30 cellular contexts compared by ENCODE assay signal in the genomic region with DNA sequence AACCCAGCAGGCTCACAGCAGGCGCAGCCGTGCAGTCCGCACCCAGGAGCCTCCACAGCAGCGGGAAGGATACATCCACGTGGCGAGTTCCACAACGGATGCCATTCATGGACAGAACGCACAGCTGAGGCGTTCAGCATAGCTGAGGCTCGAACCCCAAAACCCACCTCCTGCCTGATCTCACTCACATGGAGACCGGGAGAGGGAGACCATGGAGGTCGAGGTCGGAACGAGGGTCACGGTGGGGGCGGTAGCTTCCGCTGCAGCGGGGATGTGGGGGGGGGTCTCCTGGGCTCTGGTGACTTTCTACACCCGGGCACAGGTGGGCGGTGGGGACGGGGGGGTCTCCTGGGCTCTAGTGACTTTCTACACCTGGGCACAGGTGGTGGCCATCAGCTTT. TPM values are rescaled to one million over a fixed set of nuclear protein-coding genes. Genes with fewer than 3 reads are reported as not detected.
A peak's percentile ranks its signal among the peaks of the same experiment; 100 is the strongest.
DNase-seq lines count a peak whose midpoint lies in the region; ATAC-seq, FAIRE-seq and TF ChIP-seq lines count a peak whose summit lies in the region.
"Had no signal": no experiment of that assay in that cellular context is flagged by ENCODE, and none has a peak within 500 bp of the region (broad histone marks: within the 10 kb centered on the region; RNA-seq: fewer than 3 reads in every experiment).

No MANE protein-coding gene starts in this region.

- no peaks in the 10 kb centered on the region for H3K4me1 ChIP-seq in Panc1 (ENCODE audit: control insufficient read depth, insufficient read depth, low read length)
- no peaks in the 10 kb centered on the region for H3K4me1 ChIP-seq in H1 (replicated peaks in 1 of 4; ENCODE audit: control insufficient read depth in 3 of 4, insufficient read depth in 4 of 4, low read length in 3 of 4)
- H3K4me1 ChIP-seq in neuronal stem cell (ENCODE audit: control insufficient read depth in 2 of 2, insufficient read depth in 1 of 2, low read depth in 1 of 2, low read length in 2 of 2), result no peaks in the 10 kb centered on the region
- H3K4me1 ChIP-seq in CD8-positive, alpha-beta memory T cell (ENCODE audit: insufficient read depth, low read length), result no peaks in the 10 kb centered on the region
- H3K4me1 ChIP-seq: BE2C, BLaER1 had no signal

- H2BK120ac ChIP-seq in H1 (replicated peaks; ENCODE audit: low read depth, low read length) (no peak overlapping the region), neuronal stem cell (ENCODE audit: low read depth, low read length) (no peak overlapping the region)

- H2AFZ ChIP-seq in H1 (ENCODE audit: low read length) (no peak overlapping the region), neuronal stem cell (ENCODE audit: low read length) (no peak overlapping the region)

- H3K23ac ChIP-seq in H1 (ENCODE audit: insufficient read length), result no peak overlapping the region
- H3K23ac ChIP-seq in neuronal stem cell (ENCODE audit: low read depth, low read length, poor library complexity), result no peak overlapping the region

- H2BK5ac ChIP-seq in H1 (ENCODE audit: low read depth, low read length) (no peak overlapping the region), neuronal stem cell (ENCODE audit: low read length) (no peak overlapping the region)

- FAIRE-seq in H1 (lab: Jason Lieb, UNC), result no peak
- FAIRE-seq: A204.1, GM12878, GM12892, GM19239 had no signal

- H3K9ac ChIP-seq in H1 (replicated peaks in 1 of 4; ENCODE audit: extremely low read depth in 1 of 4, low read depth in 3 of 4, low read length in 3 of 4) (no peak overlapping the region), neuronal stem cell (ENCODE audit: low read depth, low read length, poor library complexity) (no peak overlapping the region)
- H3K9ac ChIP-seq: BLaER1 had no signal

- BruUV-seq in Panc1 (replicated peaks; lab: Mats Ljungman, UMichigan), result no TSS peak

- H3K27ac ChIP-seq in Panc1 (ENCODE audit: low read length) (no peak overlapping the region), H1 (ENCODE audit: low read depth, low read length) (no peak overlapping the region), neuronal stem cell (replicated peaks; ENCODE audit: low read length) (no peak overlapping the region)
- no peak overlapping the region for H3K27ac ChIP-seq in CD8-positive, alpha-beta memory T cell (ENCODE audit: low read depth, low read length)
- H3K27ac ChIP-seq: BLaER1 had no signal

- peaks cover 0 to 9% of the 10 kb centered on the region in 2 experiments for H4K20me1 ChIP-seq in H1 (replicated peaks in 1 of 2; ENCODE audit: control insufficient read depth in 1 of 2, insufficient read depth in 2 of 2, low read length in 2 of 2)

- H2BK15ac ChIP-seq in H1 (ENCODE audit: low read length) (no peak overlapping the region), neuronal stem cell (ENCODE audit: low read length) (no peak overlapping the region)

- POLR2A ChIA-PET in Panc1 (lab: Charles Lee) (no interaction called here), H1 (lab: Charles Lee; ENCODE audit: partially characterized antibody) (no interaction called here)
- POLR2A ChIA-PET in CD8-positive, alpha-beta memory T cell (lab: Charles Lee), result no interaction called here

- H3K9me3 Mint-ChIP-seq in CD14-positive monocyte, result peaks cover 34 to 69% (median 53%) of the 10 kb centered on the region in 7 donors
- no peaks in the 10 kb centered on the region for H3K9me3 Mint-ChIP-seq in CD8-positive, alpha-beta memory T cell
- H3K9me3 Mint-ChIP-seq: CD4-positive, alpha-beta T cell; CD8-positive, alpha-beta T cell had no signal

- TF ChIP-seq POLR2A in H1 (IDR thresholded peaks at IDR 0.05; ENCODE audit: control extremely low read depth in 1 of 2, low read depth in 2 of 2, low read length in 2 of 2), result no peak

- H3K4me2 ChIP-seq in H1 (ENCODE audit: insufficient read depth in 1 of 2, low read depth in 2 of 2, low read length in 2 of 2) (no peak overlapping the region), neuronal stem cell (ENCODE audit: insufficient read depth, low read length, poor library complexity, severe bottlenecking) (no peak overlapping the region)
- H3K4me2 ChIP-seq: BLaER1 had no signal

- H3K27me3 Mint-ChIP-seq in CD14-positive monocyte (ENCODE audit: low read depth in 3 of 3), result peaks cover 0 to 4% (median 2%) of the 10 kb centered on the region in 3 donors
- no peaks in the 10 kb centered on the region for H3K27me3 Mint-ChIP-seq in CD8-positive, alpha-beta memory T cell
- H3K27me3 Mint-ChIP-seq: CD4-positive, alpha-beta T cell had no signal

- intact Hi-C loops in CD14-positive monocyte (cut with micrococcal nuclease) (no loop called here), Panc1 (cut with micrococcal nuclease; ENCODE audit: unreplicated experiment) (no loop called here)

- no peak for TF ChIP-seq RAD21 in H1 (IDR thresholded peaks at IDR 0.05 in 1 of 2, conservative IDR thresholded peaks at IDR 0.05 in 1 of 2; ENCODE audit: low read depth in 2 of 2, low read length in 2 of 2)

- H4K8ac ChIP-seq in H1 (ENCODE audit: extremely low read depth, insufficient read depth, low read length), result peak overlapping the region; percentile 25; the same call in 1 of the 2 replicates
- no peak overlapping the region for H4K8ac ChIP-seq in neuronal stem cell (ENCODE audit: low read depth, low read length)

- H4K91ac ChIP-seq in H1 (replicated peaks; ENCODE audit: insufficient read length, low read length) (no peak overlapping the region), neuronal stem cell (ENCODE audit: low read depth, low read length, poor library complexity) (no peak overlapping the region)

- H3K4me3 Mint-ChIP-seq in CD14-positive monocyte, result no peak overlapping the region
- no peak overlapping the region for H3K4me3 Mint-ChIP-seq in CD8-positive, alpha-beta memory T cell
- H3K4me3 Mint-ChIP-seq: CD4-positive, alpha-beta T cell; CD8-positive, alpha-beta T cell had no signal

- H3K36me3 ChIP-seq in Panc1 (ENCODE audit: control insufficient read depth, insufficient read depth, low read length) (no peaks in the 10 kb centered on the region), H1 (ENCODE audit: control insufficient read depth in 2 of 4, insufficient read depth in 4 of 4, low read length in 3 of 4) (peaks cover 0 to 18% (median 7%) of the 10 kb centered on the region in 4 experiments; a peak in 4 of 8 replicates), neuronal stem cell (replicated peaks in 1 of 2; ENCODE audit: control insufficient read depth in 2 of 2, insufficient read depth in 2 of 2, low read length in 2 of 2) (peaks cover 0 to 8% of the 10 kb centered on the region in 2 donors)
- no peaks in the 10 kb centered on the region for H3K36me3 ChIP-seq in CD8-positive, alpha-beta memory T cell (ENCODE audit: insufficient read depth, low read length)
- H3K36me3 ChIP-seq: BE2C had no signal

- H3K4me3 ChIP-seq in Panc1 (ENCODE audit: low read depth in 2 of 2, low read length in 2 of 2) (no peak overlapping the region), H1 (ENCODE audit: extremely low read depth in 1 of 4, insufficient read depth in 2 of 4, low read depth in 3 of 4, low read length in 4 of 4) (no peak overlapping the region), neuronal stem cell (ENCODE audit: low read length in 2 of 2) (no peak overlapping the region)
- no peak overlapping the region for H3K4me3 ChIP-seq in CD8-positive, alpha-beta memory T cell (ENCODE audit: low read length)
- H3K4me3 ChIP-seq: BLaER1, GM12878 had no signal

- H3K79me1 ChIP-seq in H1 (ENCODE audit: low read depth, low read length), result peaks cover 8% of the 10 kb centered on the region; the same call in 1 of the 2 replicates
- peaks cover 2% of the 10 kb centered on the region for H3K79me1 ChIP-seq in neuronal stem cell (ENCODE audit: low read depth, low read length)

- no peaks in the 10 kb centered on the region for H3K4me1 Mint-ChIP-seq in CD14-positive monocyte
- peaks cover 0 to 4% (median 0%) of the 10 kb centered on the region in 3 donors for H3K4me1 Mint-ChIP-seq in CD8-positive, alpha-beta memory T cell

- H3K79me2 ChIP-seq in H1 (ENCODE audit: control insufficient read depth in 1 of 2, insufficient read depth in 2 of 2, low read length in 2 of 2), result peaks cover 3 to 15% of the 10 kb centered on the region in 2 experiments; a peak in 2 of 4 replicates

- DNase-seq in CD14-positive monocyte (ENCODE audit: low spot score), result peak; percentile 22
- DNase-seq in Panc1 (ENCODE audit: low read depth, low spot score), result no peak
- no peak for DNase-seq in H1 (ENCODE audit: low read depth in 1 of 2, low spot score in 2 of 2)
- no peak for DNase-seq in neuronal stem cell (ENCODE audit: low spot score)
- no peak for DNase-seq in CD8-positive, alpha-beta memory T cell
- DNase-seq in putamen (ENCODE audit: low spot score), result no peak
- no peak for DNase-seq in NCI-H2107 (lab: John Stamatoyannopoulos, UW)
- DNase-seq: 8988T; ACHN; BE2C; C1 segment of cervical spinal cord; CD4-positive, alpha-beta T cell; CD8-positive, alpha-beta T cell; COR-L47; DMS 273 treated with DMSO at 0.1 percent for 48 hours; DMS153; DMS53; DMS79; DND-41; EL; GDM1 had no signal

- ATAC-seq in Panc1, result 0 out of 2 replicates have a peak, but pooled peaks have one; percentile 20
- ATAC-seq: CD8-positive, alpha-beta T cell; GM12878 had no signal

- no peak overlapping the region for H3K4ac ChIP-seq in H1 (replicated peaks; ENCODE audit: insufficient read length, low read depth, low read length)
- no peak overlapping the region for H3K4ac ChIP-seq in neuronal stem cell (ENCODE audit: low read length)

- H2BK20ac ChIP-seq in H1 (ENCODE audit: low read length), result no peak overlapping the region

- H2AK5ac ChIP-seq in H1 (ENCODE audit: low read depth, low read length) (no peak overlapping the region), neuronal stem cell (ENCODE audit: low read depth, low read length) (no peak overlapping the region)

- no peak overlapping the region for H3K18ac ChIP-seq in H1 (ENCODE audit: extremely low read depth, low read length)
- no peak overlapping the region for H3K18ac ChIP-seq in neuronal stem cell (ENCODE audit: low read length)

- no peaks in the 10 kb centered on the region for H3K9me3 ChIP-seq in Panc1 (ENCODE audit: control insufficient read depth, insufficient read depth, low read depth, low read length)
- no peaks in the 10 kb centered on the region; a peak in 1 of 4 replicates for H3K9me3 ChIP-seq in H1 (ENCODE audit: insufficient read depth in 2 of 2, low read depth in 1 of 2, low read length in 1 of 2)
- H3K9me3 ChIP-seq in neuronal stem cell (replicated peaks in 1 of 2; ENCODE audit: control insufficient read depth in 2 of 2, insufficient read depth in 1 of 2, low read depth in 1 of 2, low read length in 2 of 2), result peaks cover 0 to 2% of the 10 kb centered on the region in 2 donors
- H3K9me3 ChIP-seq in CD8-positive, alpha-beta memory T cell (ENCODE audit: low read length), result no peaks in the 10 kb centered on the region
- H3K9me3 ChIP-seq: BE2C had no signal

- CTCF ChIA-PET in Panc1 (lab: Charles Lee) (no interaction called here), H1 (lab: Charles Lee; ENCODE audit: partially characterized antibody) (no interaction called here)
- CTCF ChIA-PET in CD8-positive, alpha-beta memory T cell (lab: Charles Lee), result no interaction called here

- 91% methylated on average over 19 of the region's 21 CpGs; no CpG with 5 or more reads in 1 of the 2 experiments for WGBS in H1 (ENCODE audit: extremely low coverage in 1 of 2, insufficient coverage in 1 of 2, insufficient read length in 1 of 2, insufficient replicate concordance in 2 of 2, low coverage in 1 of 2, low lambda C conversion rate in 2 of 2, missing lambda C conversion rate in 1 of 2), 2 experiments
- WGBS in neuronal stem cell (ENCODE audit: extremely low coverage in 2 of 2, insufficient read length in 2 of 2, insufficient replicate concordance in 1 of 2), 2 donors, result no CpG with 5 or more reads among the region's 21 CpGs

- H3K36me3 Mint-ChIP-seq in CD14-positive monocyte, result no peaks in the 10 kb centered on the region
- H3K36me3 Mint-ChIP-seq in CD8-positive, alpha-beta memory T cell, result no peaks in the 10 kb centered on the region
- H3K36me3 Mint-ChIP-seq: CD8-positive, alpha-beta T cell had no signal

- H2BK12ac ChIP-seq in H1 (ENCODE audit: low read depth, low read length) (no peak overlapping the region), neuronal stem cell (ENCODE audit: low read length) (no peak overlapping the region)

- no peak overlapping the region for H3K27ac Mint-ChIP-seq in CD14-positive monocyte
- no peak overlapping the region for H3K27ac Mint-ChIP-seq in CD8-positive, alpha-beta memory T cell
- H3K27ac Mint-ChIP-seq: CD4-positive, alpha-beta T cell; CD8-positive, alpha-beta T cell had no signal

- H4K5ac ChIP-seq in H1 (ENCODE audit: insufficient read length, low read depth, low read length), result no peak overlapping the region

- in situ Hi-C loops in Panc1 (cut with HindIII; ENCODE audit: low pct_unique_long_range_greater_than_20kb, low sequenced_read_pairs), result no loop called here

- TF ChIP-seq CTCF in CD14-positive monocyte (IDR thresholded peaks at IDR 0.05) (no peak), Panc1 (IDR thresholded peaks at IDR 0.05) (no peak), H1 (IDR thresholded peaks at IDR 0.05; ENCODE audit: control extremely low read depth in 1 of 3, insufficient read depth in 1 of 3, low read depth in 1 of 3, low read length in 3 of 3) (no peak)

- H3K27me3 ChIP-seq in Panc1 (ENCODE audit: control insufficient read depth, insufficient read depth, low read length) (no peaks in the 10 kb centered on the region), H1 (replicated peaks in 1 of 4; ENCODE audit: control insufficient read depth in 3 of 4, extremely low read depth in 1 of 4, insufficient read depth in 3 of 4, low read length in 3 of 4) (no peaks in the 10 kb centered on the region), neuronal stem cell (ENCODE audit: control insufficient read depth in 3 of 3, insufficient read depth in 3 of 3, low read depth in 1 of 3, low read length in 3 of 3) (no peaks in the 10 kb centered on the region)
- H3K27me3 ChIP-seq in CD8-positive, alpha-beta memory T cell (ENCODE audit: insufficient read depth, low read length, poor library complexity, severe bottlenecking), result no peaks in the 10 kb centered on the region
- H3K27me3 ChIP-seq: BE2C, BLaER1 had no signal

- H3K23me2 ChIP-seq in H1 (ENCODE audit: low read depth, low read length), result peaks cover 3% of the 10 kb centered on the region; the same call in 1 of the 2 replicates

- no peak for TF ChIP-seq EP300 in H1 (IDR thresholded peaks at IDR 0.05; ENCODE audit: borderline replicate concordance in 1 of 2, low read depth in 2 of 2, low read length in 2 of 2)

- H3K56ac ChIP-seq in H1 (replicated peaks; ENCODE audit: insufficient read length, low read depth, low read length), result no peak overlapping the region

- H3K14ac ChIP-seq in H1 (ENCODE audit: insufficient read length), result no peak overlapping the region
- H3K14ac ChIP-seq in neuronal stem cell (ENCODE audit: low read length), result peak overlapping the region; percentile 47

RNA-seq across cellular contexts. Expression of a gene that starts 17.5 kb away (rescaled TPM):
- polyA plus RNA-seq in CD14-positive monocyte (not detected), H1 (2011; rRNA removed) (13.1 and 23.0 TPM in 2 replicates)
- 8.9 TPM for total RNA-seq in Panc1 (2021; ENCODE audit: unreplicated experiment)
- polyA plus RNA-seq in Panc1 (2012; ENCODE audit: insufficient read length), result 3.7 TPM
- total RNA-seq in H1 (2021; fragmentation: NEBNext Ultra II Directional; extraction: Animal tissue kit (Norgen Biotek cat#: 25700)), result 21.0 and 23.1 TPM in 2 replicates
- polyA plus RNA-seq in H1 (2011; cell fraction: cytosol; rRNA removed), result 19.3 TPM
- 70.1 TPM for polyA plus RNA-seq in H1 (2011; cell fraction: nucleus; rRNA removed)
- 11.6 to 23.1 TPM (median 17.1 TPM) in 4 replicates for polyA plus RNA-seq in H1 (2012, experiment 1 of 2)
- 10.2 TPM for polyA plus RNA-seq in H1 (2012, experiment 2 of 2)
- 16.6 TPM for polyA plus RNA-seq in H1 (2013, experiment 1 of 2)
- polyA plus RNA-seq in H1 (2013, experiment 2 of 2), result 13.5 TPM
- 12.3 and 13.0 TPM in 2 replicates for polyA minus RNA-seq in H1 (2011; rRNA and poly(A)+ RNA removed)
- polyA minus RNA-seq in H1 (2011; cell fraction: cytosol; rRNA and poly(A)+ RNA removed), result 20.2 TPM
- 38.0 TPM for polyA minus RNA-seq in H1 (2011; cell fraction: nucleus; rRNA and poly(A)+ RNA removed)
- 2.5 TPM for polyA plus RNA-seq in neuronal stem cell (2013, experiment 1 of 2)
- polyA plus RNA-seq in neuronal stem cell (2013, experiment 2 of 2), result 2.5 TPM
- total RNA-seq in CD8-positive, alpha-beta memory T cell, result 1 to 10 TPM; 2.0 to 2.5 TPM
- polyA plus RNA-seq in CD8-positive, alpha-beta memory T cell, result not detected
- polyA plus RNA-seq: AG04450 had no signal

RNA-seq across cellular contexts. Expression of a gene that starts 52.1 kb away (rescaled TPM):
- not detected for polyA plus RNA-seq in CD14-positive monocyte
- not detected for total RNA-seq in Panc1 (2021; ENCODE audit: unreplicated experiment)
- not detected for polyA plus RNA-seq in Panc1 (2012; ENCODE audit: insufficient read length)
- total RNA-seq in H1 (2021; fragmentation: NEBNext Ultra II Directional; extraction: Animal tissue kit (Norgen Biotek cat#: 25700)), result not detected in 2 replicates
- polyA plus RNA-seq in H1 (2011; rRNA removed), result 0.03 TPM in 1 of 2 replicates, not detected in the other
- polyA plus RNA-seq in H1 (2011; cell fraction: cytosol; rRNA removed), result not detected
- polyA plus RNA-seq in H1 (2011; cell fraction: nucleus; rRNA removed), result not detected
- not detected in 4 replicates for polyA plus RNA-seq in H1 (2012, experiment 1 of 2)
- not detected for polyA plus RNA-seq in H1 (2012, experiment 2 of 2)
- not detected for polyA plus RNA-seq in H1 (2013, experiment 1 of 2)
- not detected for polyA plus RNA-seq in H1 (2013, experiment 2 of 2)
- not detected in 2 replicates for polyA minus RNA-seq in H1 (2011; rRNA and poly(A)+ RNA removed)
- polyA minus RNA-seq in H1 (2011; cell fraction: cytosol; rRNA and poly(A)+ RNA removed), result not detected
- not detected for polyA minus RNA-seq in H1 (2011; cell fraction: nucleus; rRNA and poly(A)+ RNA removed)
- polyA plus RNA-seq in neuronal stem cell (2013, experiment 1 of 2), result not detected
- polyA plus RNA-seq in neuronal stem cell (2013, experiment 2 of 2), result not detected
- total RNA-seq in CD8-positive, alpha-beta memory T cell, result not detected
- polyA plus RNA-seq in CD8-positive, alpha-beta memory T cell, result not detected
- total RNA-seq: A673; CD4-positive, alpha-beta T cell; CD8-positive, alpha-beta T cell; Daoy; G401; GM12878 had no signal
- polyA plus RNA-seq: AG04450, GM12878 had no signal
